9 cellular contexts compared by ENCODE assay signal in genomic region chr13:33353210-33353609, GRCh38.
A peak's percentile ranks its signal among the peaks of the same experiment; 100 is the strongest.
DNase-seq lines count a peak whose midpoint lies in the region; ATAC-seq lines count a peak whose summit lies in the region.
"Had no signal": no experiment of that assay in that cellular context is flagged by ENCODE, and none has a peak within 500 bp of the region (broad histone marks: within the 10 kb centered on the region; RNA-seq: fewer than 3 reads in every experiment).

No MANE protein-coding gene starts in this region.

- ATAC-seq in GM19025 (IDR thresholded peaks at IDR 0.05; ENCODE audit: low read depth, unreplicated experiment) (peak; percentile 64), HG03342 (IDR thresholded peaks at IDR 0.05; ENCODE audit: unreplicated experiment) (peak; percentile 74), sciatic nerve (peak; percentile 67), GM18517 (IDR thresholded peaks at IDR 0.05; ENCODE audit: unreplicated experiment) (no peak)

- intact Hi-C loops in sciatic nerve (cut with DNase I): no loop called here

- DNase-seq in dermis microvascular lymphatic vessel endothelial cell (ENCODE audit: low read depth in 2 of 2) (peak; percentile 30 to 78), sciatic nerve (ENCODE audit: low spot score) (peak; percentile 74), OCI-M2 (lab: John Stamatoyannopoulos, UW; ENCODE audit: unreplicated experiment) (no peak), SK-N-DZ (ENCODE audit: low spot score) (no peak)
- no peak for DNase-seq in activated CD8-positive, alpha-beta memory T cell treated with anti-CD3 and anti-CD28 coated beads for 24 hours
- DNase-seq: natural killer cell had no signal

Comparison
In these comparisons a context has a peak if more than half of its experiments do, and no peak if none do; other contexts are left out.
1. DNase-seq: peak in dermis microvascular lymphatic vessel endothelial cell (2 of 2) and sciatic nerve (single experiment); none in OCI-M2 (single experiment), SK-N-DZ (single experiment) and activated CD8-positive, alpha-beta memory T cell treated with anti-CD3 and anti-CD28 coated beads for 24 hours (single experiment).